In genomic region chr3:178001670-178002101, GRCh38 we compare ENCODE assay signal across 1 cellular context.
TF ChIP-seq lines count a peak whose summit lies in the region.

No MANE protein-coding gene starts in this region.

TF ChIP-seq in GM23338, 12 proteins besides CTCF, POLR2A, EP300 and RAD21 (continued from another document):
- TF ChIP-seq REST (IDR thresholded peaks at IDR 0.05; ENCODE audit: unreplicated experiment) (no peak), ZNF114 (CRISPR knock-in tag; IDR thresholded peaks at IDR 0.05) (no peak), ZNF462 (CRISPR knock-in tag; IDR thresholded peaks at IDR 0.05) (no peak), JUNB (IDR thresholded peaks at IDR 0.05; ENCODE audit: unreplicated experiment) (no peak), EZH2phosphoT487 (IDR thresholded peaks at IDR 0.05; ENCODE audit: unreplicated experiment) (no peak), EZH2 (IDR thresholded peaks at IDR 0.05; ENCODE audit: low read depth, unreplicated experiment) (no peak), STAT1 (IDR thresholded peaks at IDR 0.05; ENCODE audit: unreplicated experiment) (no peak), CREB1 (CRISPR knock-in tag; IDR thresholded peaks at IDR 0.05; ENCODE audit: low read depth) (no peak), ZNF331 (CRISPR knock-in tag; IDR thresholded peaks at IDR 0.05; ENCODE audit: low read depth) (no peak), NANOG (IDR thresholded peaks at IDR 0.05; ENCODE audit: borderline replicate concordance) (no peak), POLR2AphosphoS5 (IDR thresholded peaks at IDR 0.05; ENCODE audit: low read depth) (no peak)
